Comparison of ENCODE assay signal across 8 cellular contexts in genomic region chr10:4013651-4014085, GRCh38.
DNase-seq lines count a peak whose midpoint lies in the region; ATAC-seq and TF ChIP-seq lines count a peak whose summit lies in the region.

No MANE protein-coding gene starts in this region.

- no peak overlapping the region for H3K4me3 ChIP-seq in stomach

- no peak for DNase-seq in activated CD8-positive, alpha-beta T cell treated with anti-CD3 and anti-CD28 coated beads, Interleukin-2, amount 10 ng/mL, durations not matched to agents 7 days and 5 days
- DNase-seq in stimulated activated CD4-positive, alpha-beta T cell treated with anti-CD3 and anti-CD28 coated beads, Interleukin-1b, Interleukin-23, amount 100 ng/mL, for 4 hours (ENCODE audit: low read depth in 2 of 2): peak; percentile 27 to 40
- no peak for DNase-seq in stomach
- no peak for DNase-seq in NCI-H2107 (lab: John Stamatoyannopoulos, UW)
- DNase-seq in CD4-positive, alpha-beta T cell: no peak
- no peak for DNase-seq in NCI-H187 (lab: John Stamatoyannopoulos, UW)

- 58 to 71% (median 65%) methylated on average over 11 to 12 of the region's 12 CpGs for WGBS in stomach, 5 donors

- no peak for TF ChIP-seq POLR2A in stomach (IDR thresholded peaks at IDR 0.05)

- no peaks in the 10 kb centered on the region for H3K27me3 Mint-ChIP-seq in activated CD8-positive, alpha-beta T cell treated with anti-CD3 and anti-CD28 coated beads, Interleukin-2, amount 10 ng/mL, durations not matched to agents 7 days and 5 days (ENCODE audit: low read depth)
- no peaks in the 10 kb centered on the region for H3K27me3 Mint-ChIP-seq in CD4-positive, alpha-beta T cell

- H3K9me3 ChIP-seq in stomach: no peaks in the 10 kb centered on the region
- no peaks in the 10 kb centered on the region for H3K9me3 ChIP-seq in CD4-positive, alpha-beta T cell (ENCODE audit: control insufficient read depth, low read length)

- intact Hi-C loops in stomach (cut with DNase I; ENCODE audit: low total_unique reads): no loop called here
- intact Hi-C loops in CD4-positive, alpha-beta T cell (cut with DNase I, micrococcal nuclease): no loop called here

- H3K4me1 Mint-ChIP-seq in activated CD8-positive, alpha-beta T cell treated with anti-CD3 and anti-CD28 coated beads, Interleukin-2, amount 10 ng/mL, durations not matched to agents 7 days and 5 days (ENCODE audit: low read depth): peaks cover 17% of the 10 kb centered on the region
- peaks cover 10% of the 10 kb centered on the region for H3K4me1 Mint-ChIP-seq in CD4-positive, alpha-beta T cell (ENCODE audit: low read depth)

- no peaks in the 10 kb centered on the region for H3K9me3 Mint-ChIP-seq in activated CD8-positive, alpha-beta T cell treated with anti-CD3 and anti-CD28 coated beads, Interleukin-2, amount 10 ng/mL, durations not matched to agents 7 days and 5 days (ENCODE audit: insufficient read depth)
- H3K9me3 Mint-ChIP-seq in CD4-positive, alpha-beta T cell: no peaks in the 10 kb centered on the region

- CTCF ChIA-PET in activated CD8-positive, alpha-beta T cell treated with anti-CD3 and anti-CD28 coated beads, Interleukin-2, amount 10 ng/mL, durations not matched to agents 7 days and 5 days (lab: Charles Lee): no interaction called here
- CTCF ChIA-PET in CD4-positive, alpha-beta T cell (lab: Charles Lee): interaction anchor here (1.0 kb wide), 1 partner anchor 23 kb away, joined by 3 read pairs; no protein-coding TSS in a partner anchor

- no peak overlapping the region for H3K27ac ChIP-seq in stomach
- H3K27ac ChIP-seq in CD4-positive, alpha-beta T cell (ENCODE audit: low read depth, low read length): no peak overlapping the region

- POLR2A ChIA-PET in activated CD8-positive, alpha-beta T cell treated with anti-CD3 and anti-CD28 coated beads, Interleukin-2, amount 10 ng/mL, durations not matched to agents 7 days and 5 days (lab: Charles Lee): interaction anchor here (0.6 kb wide), 1 partner anchor 66 kb away, joined by 4 read pairs; no protein-coding TSS in a partner anchor
- POLR2A ChIA-PET in CD4-positive, alpha-beta T cell (lab: Charles Lee): interaction anchor here (0.7 to 1.4 kb wide), 2 partner anchors 21 to 228 kb away, joined by 3 to 6 read pairs; partner anchors contain the start of gene KLF6

- H3K27me3 ChIP-seq in stomach: no peaks in the 10 kb centered on the region
- H3K27me3 ChIP-seq in CD4-positive, alpha-beta T cell (ENCODE audit: control insufficient read depth, insufficient read depth, low read length): no peaks in the 10 kb centered on the region

- peak overlapping the region; percentile 11 for H3K27ac Mint-ChIP-seq in activated CD8-positive, alpha-beta T cell treated with anti-CD3 and anti-CD28 coated beads, Interleukin-2, amount 10 ng/mL, durations not matched to agents 7 days and 5 days
- no peak overlapping the region for H3K27ac Mint-ChIP-seq in CD4-positive, alpha-beta T cell

- no peak overlapping the region for H3K4me3 Mint-ChIP-seq in activated CD8-positive, alpha-beta T cell treated with anti-CD3 and anti-CD28 coated beads, Interleukin-2, amount 10 ng/mL, durations not matched to agents 7 days and 5 days
- no peak overlapping the region for H3K4me3 Mint-ChIP-seq in CD4-positive, alpha-beta T cell

- TF ChIP-seq EP300 in stomach (IDR thresholded peaks at IDR 0.05): no peak

- peaks cover 0 to 8% (median 2%) of the 10 kb centered on the region in 4 donors for H3K4me1 ChIP-seq in stomach

- no peaks in the 10 kb centered on the region for H3K36me3 ChIP-seq in stomach

- ATAC-seq in GM18868 (IDR thresholded peaks at IDR 0.05; ENCODE audit: unreplicated experiment): peak; percentile 86
- ATAC-seq in HG02852 (IDR thresholded peaks at IDR 0.05; ENCODE audit: unreplicated experiment): peak; percentile 91
- ATAC-seq in activated CD8-positive, alpha-beta T cell treated with anti-CD3 and anti-CD28 coated beads, Interleukin-2, amount 10 ng/mL, durations not matched to agents 7 days and 5 days: no peak
- ATAC-seq in CD4-positive, alpha-beta T cell (ENCODE audit: poor library complexity): no peak

- H3K36me3 Mint-ChIP-seq in activated CD8-positive, alpha-beta T cell treated with anti-CD3 and anti-CD28 coated beads, Interleukin-2, amount 10 ng/mL, durations not matched to agents 7 days and 5 days (ENCODE audit: low read depth): no peaks in the 10 kb centered on the region
- no peaks in the 10 kb centered on the region for H3K36me3 Mint-ChIP-seq in CD4-positive, alpha-beta T cell (ENCODE audit: low read depth)

- TF ChIP-seq CTCF in stomach (IDR thresholded peaks at IDR 0.05): no peak
- TF ChIP-seq CTCF in CD4-positive, alpha-beta T cell (IDR thresholded peaks at IDR 0.05): no peak

Comparison
In these comparisons a context has a peak if more than half of its experiments do, and no peak if none do; other contexts are left out.
1. ATAC-seq: peak in GM18868 (single experiment) and HG02852 (single experiment); none in activated CD8-positive, alpha-beta T cell treated with anti-CD3 and anti-CD28 coated beads, Interleukin-2, amount 10 ng/mL, durations not matched to agents 7 days and 5 days (single experiment) and CD4-positive, alpha-beta T cell (single experiment).
2. DNase-seq: peak in stimulated activated CD4-positive, alpha-beta T cell treated with anti-CD3 and anti-CD28 coated beads, Interleukin-1b, Interleukin-23, amount 100 ng/mL, for 4 hours (2 of 2); none in activated CD8-positive, alpha-beta T cell treated with anti-CD3 and anti-CD28 coated beads, Interleukin-2, amount 10 ng/mL, durations not matched to agents 7 days and 5 days (single experiment), stomach (single experiment), NCI-H2107 (single experiment), CD4-positive, alpha-beta T cell (0 of 10) and NCI-H187 (0 of 2).